Comparison of ENCODE assay signal across 23 cellular contexts in the genomic region with DNA sequence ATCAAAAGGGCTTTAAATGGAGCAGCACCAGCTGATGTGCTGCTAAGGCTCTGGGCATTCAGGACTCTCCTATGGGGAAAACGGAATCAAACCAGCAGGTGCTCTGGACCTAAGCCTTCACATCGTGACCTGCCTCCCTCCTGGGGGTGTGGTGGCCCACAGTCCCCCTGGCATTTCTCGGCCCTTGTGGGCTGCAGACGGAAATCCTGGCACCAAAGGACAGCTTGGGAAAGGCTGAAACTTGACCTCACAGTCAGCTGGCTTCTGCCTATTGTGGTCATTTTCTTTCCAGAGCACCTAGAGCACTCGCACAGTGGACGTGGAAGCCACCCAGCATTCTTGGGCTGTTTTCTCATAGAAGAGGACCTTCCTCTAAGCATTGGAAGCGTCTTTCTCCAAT.
"Had no signal": no experiment of that assay in that cellular context is flagged by ENCODE, and none has a peak within 500 bp of the region (broad histone marks: within the 10 kb centered on the region; RNA-seq: fewer than 3 reads in every experiment).

No MANE protein-coding gene starts in this region.

- H3K4me3 Mint-ChIP-seq: effector memory CD8-positive, alpha-beta T cell; naive thymus-derived CD4-positive, alpha-beta T cell; nephron; neural progenitor cell; stimulated activated naive CD8-positive, alpha-beta T cell treated with anti-CD3 and anti-CD28 coated beads, Interleukin-15, amount 100 ng/mL, for 72 hours; type B pancreatic cell had no signal

- ATAC-seq: effector memory CD8-positive, alpha-beta T cell; left ventricle myocardium superior; lower lobe of right lung; naive thymus-derived CD4-positive, alpha-beta T cell; right cardiac atrium; stimulated activated naive CD8-positive, alpha-beta T cell treated with anti-CD3 and anti-CD28 coated beads, Interleukin-15, amount 100 ng/mL, for 72 hours had no signal

- H3K27me3 Mint-ChIP-seq: effector memory CD8-positive, alpha-beta T cell; naive thymus-derived CD4-positive, alpha-beta T cell; stimulated activated naive CD8-positive, alpha-beta T cell treated with anti-CD3 and anti-CD28 coated beads, Interleukin-15, amount 100 ng/mL, for 72 hours; type B pancreatic cell had no signal

- H3K9me3 Mint-ChIP-seq: effector memory CD8-positive, alpha-beta T cell; nephron; neural progenitor cell; type B pancreatic cell had no signal

- DNase-seq: cerebellar nuclear complex; cortex of kidney; effector memory CD8-positive, alpha-beta T cell; erythroblast; esophagus squamous epithelium; foreskin melanocyte; hypothalamus; left ventricle myocardium superior; lower lobe of right lung; naive thymus-derived CD4-positive, alpha-beta T cell; nucleus accumbens; right cardiac atrium; sigmoid colon; stimulated activated CD4-positive, alpha-beta T cell treated with anti-CD3 and anti-CD28 coated beads, Interleukin-15, amount 100 ng/mL, for 24 hours; stimulated activated CD4-positive, alpha-beta T cell treated with anti-CD3 and anti-CD28 coated beads, Interleukin-2, amount 100 ng/mL, for 48 hours; stimulated activated naive CD4-positive, alpha-beta T cell; stimulated activated naive CD8-positive, alpha-beta T cell treated with anti-CD3 and anti-CD28 coated beads, Interleukin-15, amount 100 ng/mL, for 72 hours; thyroid gland had no signal

- H3K27ac ChIP-seq: esophagus squamous epithelium, lower lobe of right lung, neural progenitor cell, prostate gland, sigmoid colon, thyroid gland had no signal

- H3K4me3 ChIP-seq: esophagus squamous epithelium, lower lobe of right lung, neural progenitor cell, prostate gland, sigmoid colon, skin epidermis, thyroid gland had no signal

- H3K27ac Mint-ChIP-seq: effector memory CD8-positive, alpha-beta T cell; naive thymus-derived CD4-positive, alpha-beta T cell; nephron; neural progenitor cell; stimulated activated naive CD8-positive, alpha-beta T cell treated with anti-CD3 and anti-CD28 coated beads, Interleukin-15, amount 100 ng/mL, for 72 hours; type B pancreatic cell had no signal

- H3K27me3 ChIP-seq: esophagus squamous epithelium, neural progenitor cell, sigmoid colon, thyroid gland had no signal

- H3K4me2 ChIP-seq: neural progenitor cell had no signal

- H3K36me3 ChIP-seq: esophagus squamous epithelium, lower lobe of right lung, neural progenitor cell, prostate gland, sigmoid colon, thyroid gland had no signal

- H3K9me3 ChIP-seq: esophagus squamous epithelium, lower lobe of right lung, prostate gland, sigmoid colon, thyroid gland had no signal

- H2AFZ ChIP-seq: neural progenitor cell had no signal

- H3K9ac ChIP-seq: neural progenitor cell had no signal

- H3K36me3 Mint-ChIP-seq: naive thymus-derived CD4-positive, alpha-beta T cell had no signal
